Comparison of ENCODE assay signal across 1 cellular context in the genomic region with DNA sequence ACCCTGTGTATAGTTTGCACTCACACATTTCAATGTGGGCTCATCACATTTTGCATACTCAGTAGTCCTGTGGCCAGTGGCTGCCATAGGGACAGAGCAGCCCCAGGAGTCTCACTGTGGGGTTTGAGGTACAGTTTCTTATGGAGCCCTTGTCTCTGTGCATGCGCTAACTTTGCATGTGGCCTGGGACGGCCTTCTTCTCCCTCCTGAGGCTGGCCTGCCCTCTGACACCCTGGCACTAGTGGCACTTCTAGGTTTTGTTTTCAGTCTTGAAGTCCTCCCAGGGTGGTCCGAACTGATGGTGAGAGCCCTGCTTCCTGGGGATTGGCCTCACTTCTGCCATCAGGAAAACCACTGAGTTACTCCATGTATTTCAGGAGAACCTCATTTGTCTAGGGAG.
TF ChIP-seq lines count a peak whose summit lies in the region.

No MANE protein-coding gene starts in this region.

TF ChIP-seq in SK-N-SH, 30 proteins besides CTCF, POLR2A, EP300 and RAD21:
- TF ChIP-seq TCF12 (IDR thresholded peaks at IDR 0.05) (no peak), POLR2AphosphoS5 (IDR thresholded peaks at IDR 0.05; ENCODE audit: low read depth, low read length) (no peak), RXRA (IDR thresholded peaks at IDR 0.05; ENCODE audit: borderline replicate concordance, low read depth) (no peak), RFX5 (IDR thresholded peaks at IDR 0.05; ENCODE audit: low read length) (no peak), TEAD4 (IDR thresholded peaks at IDR 0.05; ENCODE audit: borderline replicate concordance, insufficient read depth) (no peak), YY1 (IDR thresholded peaks at IDR 0.05; ENCODE audit: low read depth) (no peak), GABPA (IDR thresholded peaks at IDR 0.05; ENCODE audit: low read depth) (no peak), FOXM1 (IDR thresholded peaks at IDR 0.05; ENCODE audit: low read depth) (no peak), TAF1 (IDR thresholded peaks at IDR 0.05; ENCODE audit: borderline replicate concordance, low read depth, low read length) (no peak), JUND (IDR thresholded peaks at IDR 0.05) (no peak), ZBTB33 (IDR thresholded peaks at IDR 0.05; ENCODE audit: borderline replicate concordance, low read depth) (no peak), FOXJ3 (CRISPR knock-in tag; IDR thresholded peaks at IDR 0.05) (no peak), GATA2 (CRISPR knock-in tag; IDR thresholded peaks at IDR 0.05) (no peak)
- TF ChIP-seq, protein P1, sequence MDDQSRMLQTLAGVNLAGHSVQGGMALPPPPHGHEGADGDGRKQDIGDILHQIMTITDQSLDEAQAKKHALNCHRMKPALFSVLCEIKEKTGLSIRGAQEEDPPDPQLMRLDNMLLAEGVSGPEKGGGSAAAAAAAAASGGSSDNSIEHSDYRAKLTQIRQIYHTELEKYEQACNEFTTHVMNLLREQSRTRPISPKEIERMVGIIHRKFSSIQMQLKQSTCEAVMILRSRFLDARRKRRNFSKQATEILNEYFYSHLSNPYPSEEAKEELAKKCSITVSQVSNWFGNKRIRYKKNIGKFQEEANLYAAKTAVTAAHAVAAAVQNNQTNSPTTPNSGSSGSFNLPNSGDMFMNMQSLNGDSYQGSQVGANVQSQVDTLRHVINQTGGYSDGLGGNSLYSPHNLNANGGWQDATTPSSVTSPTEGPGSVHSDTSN (IDR thresholded peaks at IDR 0.05): no peak
- TF ChIP-seq, protein P2, sequence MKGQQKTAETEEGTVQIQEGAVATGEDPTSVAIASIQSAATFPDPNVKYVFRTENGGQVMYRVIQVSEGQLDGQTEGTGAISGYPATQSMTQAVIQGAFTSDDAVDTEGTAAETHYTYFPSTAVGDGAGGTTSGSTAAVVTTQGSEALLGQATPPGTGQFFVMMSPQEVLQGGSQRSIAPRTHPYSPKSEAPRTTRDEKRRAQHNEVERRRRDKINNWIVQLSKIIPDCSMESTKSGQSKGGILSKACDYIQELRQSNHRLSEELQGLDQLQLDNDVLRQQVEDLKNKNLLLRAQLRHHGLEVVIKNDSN (IDR thresholded peaks at IDR 0.05; ENCODE audit: borderline replicate concordance, low read depth): no peak
